1 cellular context compared by ENCODE assay signal in the genomic region with DNA sequence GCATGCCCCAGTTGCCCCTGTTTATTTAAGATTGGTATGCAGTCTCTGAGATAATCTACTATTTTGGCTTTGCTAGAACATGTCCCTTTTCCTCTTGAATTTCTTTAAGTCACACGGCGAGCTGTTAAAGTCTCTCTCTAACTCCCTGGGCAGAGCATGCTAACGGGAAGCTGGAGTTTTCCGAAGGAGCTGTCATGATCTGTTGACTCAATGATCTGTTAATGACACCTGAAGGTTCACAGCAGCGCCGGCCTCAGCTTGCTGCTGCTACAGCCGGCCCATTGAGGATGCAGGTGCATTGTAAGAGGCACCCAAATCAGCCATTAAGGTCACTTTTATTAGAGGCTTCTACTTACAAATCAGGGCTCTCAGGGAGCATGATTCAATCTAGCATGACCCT.
TF ChIP-seq lines count a peak whose summit lies in the region.

No MANE protein-coding gene starts in this region.

TF ChIP-seq in WTC11, 78 proteins besides CTCF, POLR2A, EP300 and RAD21 (continued from another document):
- TF ChIP-seq, protein P1, sequence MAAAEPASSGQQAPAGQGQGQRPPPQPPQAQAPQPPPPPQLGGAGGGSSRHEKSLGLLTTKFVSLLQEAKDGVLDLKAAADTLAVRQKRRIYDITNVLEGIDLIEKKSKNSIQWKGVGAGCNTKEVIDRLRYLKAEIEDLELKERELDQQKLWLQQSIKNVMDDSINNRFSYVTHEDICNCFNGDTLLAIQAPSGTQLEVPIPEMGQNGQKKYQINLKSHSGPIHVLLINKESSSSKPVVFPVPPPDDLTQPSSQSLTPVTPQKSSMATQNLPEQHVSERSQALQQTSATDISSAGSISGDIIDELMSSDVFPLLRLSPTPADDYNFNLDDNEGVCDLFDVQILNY (CRISPR knock-in tag; IDR thresholded peaks at IDR 0.05), result no peak
- TF ChIP-seq ZNF232 (CRISPR knock-in tag; IDR thresholded peaks at IDR 0.05) (no peak), TEAD4 (CRISPR knock-in tag; IDR thresholded peaks at IDR 0.05) (no peak), ZNF263 (CRISPR knock-in tag; IDR thresholded peaks at IDR 0.05; ENCODE audit: low read depth) (no peak), ATF1 (CRISPR knock-in tag; IDR thresholded peaks at IDR 0.05) (no peak)
- TF ChIP-seq, protein P2, sequence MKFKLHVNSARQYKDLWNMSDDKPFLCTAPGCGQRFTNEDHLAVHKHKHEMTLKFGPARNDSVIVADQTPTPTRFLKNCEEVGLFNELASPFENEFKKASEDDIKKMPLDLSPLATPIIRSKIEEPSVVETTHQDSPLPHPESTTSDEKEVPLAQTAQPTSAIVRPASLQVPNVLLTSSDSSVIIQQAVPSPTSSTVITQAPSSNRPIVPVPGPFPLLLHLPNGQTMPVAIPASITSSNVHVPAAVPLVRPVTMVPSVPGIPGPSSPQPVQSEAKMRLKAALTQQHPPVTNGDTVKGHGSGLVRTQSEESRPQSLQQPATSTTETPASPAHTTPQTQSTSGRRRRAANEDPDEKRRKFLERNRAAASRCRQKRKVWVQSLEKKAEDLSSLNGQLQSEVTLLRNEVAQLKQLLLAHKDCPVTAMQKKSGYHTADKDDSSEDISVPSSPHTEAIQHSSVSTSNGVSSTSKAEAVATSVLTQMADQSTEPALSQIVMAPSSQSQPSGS (CRISPR knock-in tag; IDR thresholded peaks at IDR 0.05; ENCODE audit: borderline replicate concordance, low read depth), result no peak
